8 cellular contexts compared by ENCODE assay signal in genomic region chr12:67068204-67068731, GRCh38.
DNase-seq lines count a peak whose midpoint lies in the region; ATAC-seq and TF ChIP-seq lines count a peak whose summit lies in the region.

No MANE protein-coding gene starts in this region.

- peak overlapping the region; percentile 42 for H3K4me3 ChIP-seq in CD8-positive, alpha-beta T cell (ENCODE audit: low read depth, low read length)

- no peaks in the 10 kb centered on the region for H3K9me3 Mint-ChIP-seq in CD8-positive, alpha-beta T cell
- no peaks in the 10 kb centered on the region for H3K9me3 Mint-ChIP-seq in activated naive CD8-positive, alpha-beta T cell (ENCODE audit: low read depth)
- H3K9me3 Mint-ChIP-seq in immature natural killer cell = peaks cover 0 to 9% (median 0%) of the 10 kb centered on the region in 6 donors
- H3K9me3 Mint-ChIP-seq in stimulated activated naive CD8-positive, alpha-beta T cell treated with anti-CD3 and anti-CD28 coated beads, Interleukin-15, Interleukin-2, amounts not matched to agents 100 ng/mL and 50 ng/mL, for 24 hours = no peaks in the 10 kb centered on the region

- CTCF ChIA-PET in CD8-positive, alpha-beta T cell (lab: Charles Lee) = no interaction called here

- H3K27me3 ChIP-seq in CD8-positive, alpha-beta T cell (ENCODE audit: insufficient read depth, low read length) = peaks cover 4% of the 10 kb centered on the region

- TF ChIP-seq CTCF in CD8-positive, alpha-beta T cell (IDR thresholded peaks at IDR 0.05) = no peak

- H3K36me3 ChIP-seq in CD8-positive, alpha-beta T cell (ENCODE audit: insufficient read depth, low read length) = no peaks in the 10 kb centered on the region

- peaks cover 54% of the 10 kb centered on the region for H3K27me3 Mint-ChIP-seq in CD8-positive, alpha-beta T cell (ENCODE audit: low read depth)
- H3K27me3 Mint-ChIP-seq in activated naive CD8-positive, alpha-beta T cell = peaks cover 6% of the 10 kb centered on the region
- peaks cover 10 to 42% (median 14%) of the 10 kb centered on the region in 3 donors for H3K27me3 Mint-ChIP-seq in immature natural killer cell (ENCODE audit: low read depth in 3 of 3)
- peaks cover 54% of the 10 kb centered on the region for H3K27me3 Mint-ChIP-seq in stimulated activated naive CD8-positive, alpha-beta T cell treated with anti-CD3 and anti-CD28 coated beads, Interleukin-15, Interleukin-2, amounts not matched to agents 100 ng/mL and 50 ng/mL, for 24 hours

- POLR2A ChIA-PET in CD8-positive, alpha-beta T cell (lab: Charles Lee) = no interaction called here

- no peaks in the 10 kb centered on the region for H3K9me3 ChIP-seq in CD8-positive, alpha-beta T cell (ENCODE audit: low read length)

- DNase-seq in CD8-positive, alpha-beta T cell = peak in 1 of 7 experiments; percentile 13
- DNase-seq in Kasumi-1 (lab: John Stamatoyannopoulos, UW) = peak; percentile 38 to 41
- DNase-seq in immature natural killer cell = no peak
- DNase-seq in HuH-7 (ENCODE audit: low spot score) = no peak
- DNase-seq in HPDE6-E6E7 (ENCODE audit: extremely low spot score) = no peak

- peak overlapping the region; percentile 82 for H3K4me3 Mint-ChIP-seq in CD8-positive, alpha-beta T cell
- peak overlapping the region; percentile 89 for H3K4me3 Mint-ChIP-seq in activated naive CD8-positive, alpha-beta T cell
- H3K4me3 Mint-ChIP-seq in immature natural killer cell = peak overlapping the region; percentile 66 to 78 (median 73)
- H3K4me3 Mint-ChIP-seq in stimulated activated naive CD8-positive, alpha-beta T cell treated with anti-CD3 and anti-CD28 coated beads, Interleukin-15, Interleukin-2, amounts not matched to agents 100 ng/mL and 50 ng/mL, for 24 hours = peak overlapping the region; percentile 87

- no peak overlapping the region for H3K27ac ChIP-seq in CD8-positive, alpha-beta T cell (ENCODE audit: low read depth, low read length)

- no peaks in the 10 kb centered on the region for H3K36me3 Mint-ChIP-seq in CD8-positive, alpha-beta T cell
- no peaks in the 10 kb centered on the region for H3K36me3 Mint-ChIP-seq in activated naive CD8-positive, alpha-beta T cell
- no peaks in the 10 kb centered on the region for H3K36me3 Mint-ChIP-seq in immature natural killer cell
- no peaks in the 10 kb centered on the region for H3K36me3 Mint-ChIP-seq in stimulated activated naive CD8-positive, alpha-beta T cell treated with anti-CD3 and anti-CD28 coated beads, Interleukin-15, Interleukin-2, amounts not matched to agents 100 ng/mL and 50 ng/mL, for 24 hours (ENCODE audit: low read depth)

- no peak overlapping the region for H3K27ac Mint-ChIP-seq in CD8-positive, alpha-beta T cell
- peak overlapping the region; percentile 84 for H3K27ac Mint-ChIP-seq in activated naive CD8-positive, alpha-beta T cell
- H3K27ac Mint-ChIP-seq in immature natural killer cell = no peak overlapping the region
- peak overlapping the region; percentile 85 for H3K27ac Mint-ChIP-seq in stimulated activated naive CD8-positive, alpha-beta T cell treated with anti-CD3 and anti-CD28 coated beads, Interleukin-15, Interleukin-2, amounts not matched to agents 100 ng/mL and 50 ng/mL, for 24 hours

- H3K4me1 ChIP-seq in CD8-positive, alpha-beta T cell (ENCODE audit: insufficient read depth, low read length) = peaks cover 12% of the 10 kb centered on the region

- H3K4me1 Mint-ChIP-seq in CD8-positive, alpha-beta T cell (ENCODE audit: low read depth) = peaks cover 17% of the 10 kb centered on the region
- peaks cover 21% of the 10 kb centered on the region for H3K4me1 Mint-ChIP-seq in activated naive CD8-positive, alpha-beta T cell (ENCODE audit: low read depth)
- peaks cover 14 to 15% of the 10 kb centered on the region in 2 donors for H3K4me1 Mint-ChIP-seq in immature natural killer cell
- H3K4me1 Mint-ChIP-seq in stimulated activated naive CD8-positive, alpha-beta T cell treated with anti-CD3 and anti-CD28 coated beads, Interleukin-15, Interleukin-2, amounts not matched to agents 100 ng/mL and 50 ng/mL, for 24 hours (ENCODE audit: low read depth) = peaks cover 27% of the 10 kb centered on the region

- peak; percentile 9 for ATAC-seq in CD8-positive, alpha-beta T cell
- no peak for ATAC-seq in GM18502 (IDR thresholded peaks at IDR 0.05; ENCODE audit: poor library complexity, unreplicated experiment)

- intact Hi-C loops in CD8-positive, alpha-beta T cell (cut with DNase I, micrococcal nuclease) = no loop called here

Comparison
In these comparisons a context has a peak if more than half of its experiments do, and no peak if none do; other contexts are left out.
1. DNase-seq: peak in Kasumi-1 (2 of 2); none in immature natural killer cell (0 of 3), HuH-7 (single experiment) and HPDE6-E6E7 (single experiment).
2. H3K27ac Mint-ChIP-seq: peak in activated naive CD8-positive, alpha-beta T cell (single experiment) and stimulated activated naive CD8-positive, alpha-beta T cell treated with anti-CD3 and anti-CD28 coated beads, Interleukin-15, Interleukin-2, amounts not matched to agents 100 ng/mL and 50 ng/mL, for 24 hours (single experiment); none in CD8-positive, alpha-beta T cell (single experiment) and immature natural killer cell (0 of 6).
3. Peak in every context shown above with its lines, with median percentiles within 50 percentile points of each other: H3K4me3 Mint-ChIP-seq.